11 cellular contexts compared by ENCODE assay signal in genomic region chr19:34310494-34310981, GRCh38. TPM values are rescaled to one million over a fixed set of nuclear protein-coding genes. Genes with fewer than 3 reads are reported as not detected.
A peak's percentile ranks its signal among the peaks of the same experiment; 100 is the strongest.
DNase-seq lines count a peak whose midpoint lies in the region; ATAC-seq, FAIRE-seq and TF ChIP-seq lines count a peak whose summit lies in the region.
"Had no signal": no experiment of that assay in that cellular context is flagged by ENCODE, and none has a peak within 500 bp of the region (broad histone marks: within the 10 kb centered on the region; RNA-seq: fewer than 3 reads in every experiment).

No MANE protein-coding gene starts in this region.

- H3K4me2 ChIP-seq in A549 = no peak overlapping the region
- no peak overlapping the region for H3K4me2 ChIP-seq in GM23338

- H3K4me3 ChIP-seq in A549 (no peak overlapping the region), GM23338 (no peak overlapping the region), left lung (no peak overlapping the region)

- POLR2A ChIA-PET in A549 (lab: Yijun Ruan, JAX) = no interaction called here

- no peak for TF ChIP-seq RAD21 in A549 (conservative IDR thresholded peaks at IDR 0.05 in 1 of 2, IDR thresholded peaks at IDR 0.05 in 1 of 2)

- no peak overlapping the region for H2AFZ ChIP-seq in GM23338

- H3K4me1 Mint-ChIP-seq in GM23338 = peaks cover 13% of the 10 kb centered on the region
- peaks cover 14% of the 10 kb centered on the region for H3K4me1 Mint-ChIP-seq in activated T-helper 1 cell treated with anti-CD3 and anti-CD28 coated beads, Interleukin-12 subunit alpha, Interleukin-12 subunit beta, Interleukin-2, Interleukin-4 antibody, amounts not matched to agents 30 ng/mL and 10 ng/mL and 1 ng/mL, durations not matched to agents 14 hours and 24 hours and 36 hours (ENCODE audit: low read depth)

- intact Hi-C loops in left lung (cut with DNase I) = no loop called here
- intact Hi-C loops in activated T-helper 1 cell treated with anti-CD3 and anti-CD28 coated beads, Interleukin-12 subunit alpha, Interleukin-12 subunit beta, Interleukin-2, Interleukin-4 antibody, amounts not matched to agents 30 ng/mL and 10 ng/mL and 1 ng/mL, durations not matched to agents 14 hours and 24 hours and 36 hours (cut with micrococcal nuclease) = no loop called here

- H3K9me3 ChIP-seq in A549 (no peaks in the 10 kb centered on the region), left lung (no peaks in the 10 kb centered on the region)

- TF ChIP-seq CTCF in A549 (IDR thresholded peaks at IDR 0.05) (no peak), GM23338 (conservative IDR thresholded peaks at IDR 0.05; ENCODE audit: low read depth in 2 of 2) (no peak), left lung (IDR thresholded peaks at IDR 0.05) (no peak)

- no peak for FAIRE-seq in A549 (lab: Jason Lieb, UNC)

- H3K27me3 Mint-ChIP-seq in GM23338 (ENCODE audit: insufficient read depth, low read depth, poor library complexity) = peaks cover 5% of the 10 kb centered on the region
- no peaks in the 10 kb centered on the region for H3K27me3 Mint-ChIP-seq in activated T-helper 1 cell treated with anti-CD3 and anti-CD28 coated beads, Interleukin-12 subunit alpha, Interleukin-12 subunit beta, Interleukin-2, Interleukin-4 antibody, amounts not matched to agents 30 ng/mL and 10 ng/mL and 1 ng/mL, durations not matched to agents 14 hours and 24 hours and 36 hours (ENCODE audit: insufficient read depth)

- no peak overlapping the region for H3K4me3 Mint-ChIP-seq in GM23338
- H3K4me3 Mint-ChIP-seq in activated T-helper 1 cell treated with anti-CD3 and anti-CD28 coated beads, Interleukin-12 subunit alpha, Interleukin-12 subunit beta, Interleukin-2, Interleukin-4 antibody, amounts not matched to agents 30 ng/mL and 10 ng/mL and 1 ng/mL, durations not matched to agents 14 hours and 24 hours and 36 hours = no peak overlapping the region

- H3K36me3 ChIP-seq in GM23338 (ENCODE audit: insufficient read depth) (no peaks in the 10 kb centered on the region), left lung (no peaks in the 10 kb centered on the region)
- H3K36me3 ChIP-seq: brain microvascular endothelial cell had no signal

- H4K20me1 ChIP-seq in GM23338 (replicated peaks; ENCODE audit: insufficient read depth) = no peaks in the 10 kb centered on the region; the same call in 1 of the 2 replicates

- H3K9me2 ChIP-seq in GM23338 (ENCODE audit: insufficient read depth) = no peaks in the 10 kb centered on the region

- H3K4me1 ChIP-seq in A549 (peaks cover 6% of the 10 kb centered on the region; the same call in 2 of the 3 replicates), GM23338 (ENCODE audit: insufficient read depth) (no peaks in the 10 kb centered on the region), left lung (peaks cover 8 to 9% of the 10 kb centered on the region in 2 donors)

- 89% methylated on average over 6 of the region's 6 CpGs for WGBS in A549 (ENCODE audit: missing lambda C conversion rate)

- no peak for TF ChIP-seq POLR2A in A549 (IDR thresholded peaks at IDR 0.05; ENCODE audit: low read length)
- TF ChIP-seq POLR2A in Raji (IDR thresholded peaks at IDR 0.05; ENCODE audit: insufficient read depth, low read depth, low read length) = 0 out of 2 replicates have a peak, but pooled peaks have one; percentile 23

- no peaks in the 10 kb centered on the region for H3K27me3 ChIP-seq in GM23338 (ENCODE audit: insufficient read depth)
- no peaks in the 10 kb centered on the region for H3K27me3 ChIP-seq in left lung
- H3K27me3 ChIP-seq: brain microvascular endothelial cell had no signal

- H3K79me2 ChIP-seq in GM23338 (replicated peaks; ENCODE audit: insufficient read depth) = no peaks in the 10 kb centered on the region

- CTCF ChIA-PET in A549 (lab: Yijun Ruan, JAX) = interaction anchor here (0.6 to 1.2 kb wide), 6 partner anchors 9 to 1222 kb away, joined by 3 to 6 read pairs (median 3); no protein-coding TSS in a partner anchor

- H3K36me3 Mint-ChIP-seq in GM23338 (ENCODE audit: low read depth) = no peaks in the 10 kb centered on the region
- H3K36me3 Mint-ChIP-seq in activated T-helper 1 cell treated with anti-CD3 and anti-CD28 coated beads, Interleukin-12 subunit alpha, Interleukin-12 subunit beta, Interleukin-2, Interleukin-4 antibody, amounts not matched to agents 30 ng/mL and 10 ng/mL and 1 ng/mL, durations not matched to agents 14 hours and 24 hours and 36 hours (ENCODE audit: low read depth) = peaks cover 3% of the 10 kb centered on the region

- H3K27ac ChIP-seq in A549 (no peak overlapping the region), GM23338 (ENCODE audit: low read depth) (peak overlapping the region; percentile 63; the same call in 1 of the 2 replicates), left lung (peak overlapping the region in 1 of 2 donors; percentile 30)
- H3K27ac ChIP-seq: brain microvascular endothelial cell had no signal

- H3K27ac Mint-ChIP-seq in GM23338 = peak overlapping the region; percentile 48
- H3K27ac Mint-ChIP-seq in activated T-helper 1 cell treated with anti-CD3 and anti-CD28 coated beads, Interleukin-12 subunit alpha, Interleukin-12 subunit beta, Interleukin-2, Interleukin-4 antibody, amounts not matched to agents 30 ng/mL and 10 ng/mL and 1 ng/mL, durations not matched to agents 14 hours and 24 hours and 36 hours = no peak overlapping the region

- no peak for DNase-seq in A549 (ENCODE audit: low read depth in 1 of 2, low spot score in 1 of 2)
- DNase-seq in GM23338 (ENCODE audit: low spot score) = no peak
- no peak for DNase-seq in left lung
- no peak for DNase-seq in activated T-helper 1 cell treated with anti-CD3 and anti-CD28 coated beads, Interleukin-12 subunit alpha, Interleukin-12 subunit beta, Interleukin-2, Interleukin-4 antibody, amounts not matched to agents 30 ng/mL and 10 ng/mL and 1 ng/mL, durations not matched to agents 14 hours and 24 hours and 36 hours (ENCODE audit: low spot score)
- no peak for DNase-seq in NCI-H2227 treated with DMSO at 0.1 percent for 48 hours (lab: John Stamatoyannopoulos, UW)
- DNase-seq: brain microvascular endothelial cell, Calu3, HCEC 1CT had no signal

- ATAC-seq in A549 (peak; percentile 21 to 43; a peak in 3 of 6 replicates), GM23338 (peak; percentile 63), left lung (peak; percentile 26), HG02763 (IDR thresholded peaks at IDR 0.05; ENCODE audit: unreplicated experiment) (no peak), HG02642 (IDR thresholded peaks at IDR 0.05; ENCODE audit: poor library complexity, unreplicated experiment) (no peak)

- no peaks in the 10 kb centered on the region for H3K9me3 Mint-ChIP-seq in GM23338
- no peaks in the 10 kb centered on the region for H3K9me3 Mint-ChIP-seq in activated T-helper 1 cell treated with anti-CD3 and anti-CD28 coated beads, Interleukin-12 subunit alpha, Interleukin-12 subunit beta, Interleukin-2, Interleukin-4 antibody, amounts not matched to agents 30 ng/mL and 10 ng/mL and 1 ng/mL, durations not matched to agents 14 hours and 24 hours and 36 hours

- no peaks in the 10 kb centered on the region for H3F3A ChIP-seq in GM23338 (replicated peaks; ENCODE audit: low read depth)

- TF ChIP-seq EP300 in A549 (IDR thresholded peaks at IDR 0.05) = no peak

TF ChIP-seq in A549, 52 proteins besides CTCF, POLR2A, EP300 and RAD21 (continues in another document):
- no peak for TF ChIP-seq RNF2 (IDR thresholded peaks at IDR 0.05; ENCODE audit: borderline replicate concordance, low read depth)
- no peak for TF ChIP-seq SMC3 (IDR thresholded peaks at IDR 0.05)
- no peak for TF ChIP-seq KDM1A (IDR thresholded peaks at IDR 0.05; ENCODE audit: low read depth)
- no peak for TF ChIP-seq NR3C1 (IDR thresholded peaks at IDR 0.05)
- no peak for TF ChIP-seq HOXB5 (CRISPR knock-in tag; IDR thresholded peaks at IDR 0.05)
- TF ChIP-seq NPAS2 (CRISPR knock-in tag; IDR thresholded peaks at IDR 0.05; ENCODE audit: borderline replicate concordance) = no peak
- TF ChIP-seq ESRRA (IDR thresholded peaks at IDR 0.05; ENCODE audit: borderline replicate concordance, low read length) = no peak
- no peak for TF ChIP-seq CBX8 (IDR thresholded peaks at IDR 0.05)

TF ChIP-seq in GM23338, 12 proteins besides CTCF, POLR2A, EP300 and RAD21 (continues in another document):
- no peak for TF ChIP-seq EZH2 (IDR thresholded peaks at IDR 0.05; ENCODE audit: low read depth, unreplicated experiment)

RNA-seq across cellular contexts. Expression of gene GPI, which starts 54.5 kb away (rescaled TPM):
- 443 and 565 TPM in 2 replicates for polyA plus RNA-seq in A549 (2011; rRNA removed)
- 630 and 674 TPM in 2 replicates for polyA plus RNA-seq in A549 (2012; cell fraction: cytosol; rRNA removed)
- polyA plus RNA-seq in A549 (2012; cell fraction: nucleus; rRNA removed) = 958 and 1,031 TPM in 2 replicates
- 548 to 579 TPM (median 555 TPM) in 3 replicates for polyA plus RNA-seq in A549 (2017; fragmentation: RNase III; extraction: RNeasy Plus Mini Kit Qiagen cat#74134 plus additional on column Dnase treatment)
- polyA minus RNA-seq in A549 (2011; rRNA and poly(A)+ RNA removed) = 992 and 1,185 TPM in 2 replicates
- total RNA-seq in GM23338 (2014; rRNA removed; shearing (Covaris generic)) = 298 and 327 TPM in 2 replicates
- polyA plus RNA-seq in GM23338 (2016; fragmentation: Nextera tagmentation; extraction: Ambion mirVana) = 127 and 136 TPM in 2 replicates
- 100 to 1,000 TPM; 189 to 248 TPM for total RNA-seq in left lung
- total RNA-seq in activated T-helper 1 cell treated with anti-CD3 and anti-CD28 coated beads, Interleukin-12 subunit alpha, Interleukin-12 subunit beta, Interleukin-2, Interleukin-4 antibody, amounts not matched to agents 30 ng/mL and 10 ng/mL and 1 ng/mL, durations not matched to agents 14 hours and 24 hours and 36 hours = 502 and 509 TPM in 2 replicates

RNA-seq across cellular contexts. Expression of gene GARRE1, which starts 56.2 kb away (rescaled TPM):
- 19.4 and 20.0 TPM in 2 replicates for polyA plus RNA-seq in A549 (2011; rRNA removed)
- 10.9 and 13.3 TPM in 2 replicates for polyA plus RNA-seq in A549 (2012; cell fraction: cytosol; rRNA removed)
- polyA plus RNA-seq in A549 (2012; cell fraction: nucleus; rRNA removed) = 15.7 and 23.1 TPM in 2 replicates
- 9.0 to 9.6 TPM (median 9.1 TPM) in 3 replicates for polyA plus RNA-seq in A549 (2017; fragmentation: RNase III; extraction: RNeasy Plus Mini Kit Qiagen cat#74134 plus additional on column Dnase treatment)
- polyA minus RNA-seq in A549 (2011; rRNA and poly(A)+ RNA removed) = 21.1 and 21.2 TPM in 2 replicates
- total RNA-seq in GM23338 (2014; rRNA removed; shearing (Covaris generic)) = 16.0 and 19.4 TPM in 2 replicates
- polyA plus RNA-seq in GM23338 (2016; fragmentation: Nextera tagmentation; extraction: Ambion mirVana) = 20.0 and 23.5 TPM in 2 replicates
- total RNA-seq in left lung = 10 to 100 TPM; 26.2 to 26.7 TPM
- 11.6 and 13.1 TPM in 2 replicates for total RNA-seq in activated T-helper 1 cell treated with anti-CD3 and anti-CD28 coated beads, Interleukin-12 subunit alpha, Interleukin-12 subunit beta, Interleukin-2, Interleukin-4 antibody, amounts not matched to agents 30 ng/mL and 10 ng/mL and 1 ng/mL, durations not matched to agents 14 hours and 24 hours and 36 hours

Comparison
In these comparisons a context has a peak if more than half of its experiments do, and no peak if none do; other contexts are left out.
1. ATAC-seq: peak in A549 (2 of 2), GM23338 (single experiment) and left lung (single experiment); none in HG02763 (single experiment) and HG02642 (single experiment).